In the genomic region with DNA sequence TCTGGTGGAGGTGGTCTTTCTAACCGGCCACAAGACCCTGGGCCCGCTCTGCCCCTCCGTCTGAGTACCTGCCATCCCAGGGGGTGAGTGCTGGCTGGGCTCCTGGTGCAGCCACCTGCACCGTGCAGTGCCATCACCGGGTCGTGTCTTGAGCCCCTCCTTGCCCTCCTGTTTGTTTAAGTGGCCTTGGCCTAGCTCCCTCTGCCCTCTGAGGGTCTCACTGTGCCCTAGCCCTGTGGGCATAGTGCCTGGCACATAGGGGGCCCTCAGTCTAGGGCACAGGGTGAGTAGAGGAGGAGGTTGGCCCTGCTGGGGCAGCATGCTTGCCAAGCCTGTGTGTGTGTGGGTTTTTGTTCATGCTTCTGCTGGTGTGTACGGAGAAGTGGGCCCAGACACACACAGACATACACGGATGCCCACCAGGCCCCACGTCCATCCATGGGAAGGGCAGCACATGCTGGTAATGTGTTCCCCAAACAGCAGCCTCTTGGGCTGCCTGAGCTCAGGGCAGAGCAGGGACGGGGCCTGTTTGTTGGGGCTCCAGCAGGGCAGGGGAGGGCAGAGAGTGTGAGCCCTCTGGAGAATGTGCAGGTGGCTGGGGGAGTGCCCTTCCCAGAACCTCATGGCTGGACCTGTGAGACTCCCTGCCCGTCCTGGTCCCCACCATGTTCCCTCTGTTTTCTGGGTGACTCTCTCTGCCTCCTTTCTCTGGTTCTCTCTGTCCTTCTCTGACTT, we compare ENCODE assay signal across 15 cellular contexts.
"Had no signal": no experiment of that assay in that cellular context is flagged by ENCODE, and none has a peak within 500 bp of the region (broad histone marks: within the 10 kb centered on the region; RNA-seq: fewer than 3 reads in every experiment).

No MANE protein-coding gene starts in this region.

- ATAC-seq: activated CD8-positive, alpha-beta T cell treated with anti-CD3 and anti-CD28 coated beads for 36 hours; naive thymus-derived CD8-positive, alpha-beta T cell; stimulated activated memory B cell treated with anti-CD40 and anti-IgM and Interleukin-4, amounts not matched to agents 10 μg/mL and 1 μg/mL and 100 μg/mL, for 72 hours had no signal

- H3K9me3 ChIP-seq: heart left ventricle, ovary, tibial artery had no signal

- H3K27me3 ChIP-seq: brain microvascular endothelial cell, heart left ventricle, ovary, tibial artery had no signal

- H3K27ac ChIP-seq: brain microvascular endothelial cell, heart left ventricle, ovary, SK-N-MC, tibial artery had no signal

- H3K4me3 ChIP-seq: heart left ventricle, ovary, SK-N-MC, tibial artery had no signal

- FAIRE-seq: frontal cortex had no signal

- DNase-seq: activated CD4-positive, alpha-beta T cell treated with anti-CD3 and anti-CD28 coated beads for 4 hours; activated CD8-positive, alpha-beta T cell treated with anti-CD3 and anti-CD28 coated beads for 36 hours; activated naive CD8-positive, alpha-beta T cell treated with anti-CD3 and anti-CD28 coated beads for 36 hours; activated T-cell treated with anti-CD3 and anti-CD28 coated beads, Interleukin-2, amount 50 U/mL, for 48 hours; brain microvascular endothelial cell; endodermal cell; immature natural killer cell; naive thymus-derived CD8-positive, alpha-beta T cell; Right ventricle myocardium superior had no signal

- H3K36me3 ChIP-seq: brain microvascular endothelial cell, heart left ventricle, ovary, tibial artery had no signal
